1 cellular context compared by ENCODE assay signal in the genomic region with DNA sequence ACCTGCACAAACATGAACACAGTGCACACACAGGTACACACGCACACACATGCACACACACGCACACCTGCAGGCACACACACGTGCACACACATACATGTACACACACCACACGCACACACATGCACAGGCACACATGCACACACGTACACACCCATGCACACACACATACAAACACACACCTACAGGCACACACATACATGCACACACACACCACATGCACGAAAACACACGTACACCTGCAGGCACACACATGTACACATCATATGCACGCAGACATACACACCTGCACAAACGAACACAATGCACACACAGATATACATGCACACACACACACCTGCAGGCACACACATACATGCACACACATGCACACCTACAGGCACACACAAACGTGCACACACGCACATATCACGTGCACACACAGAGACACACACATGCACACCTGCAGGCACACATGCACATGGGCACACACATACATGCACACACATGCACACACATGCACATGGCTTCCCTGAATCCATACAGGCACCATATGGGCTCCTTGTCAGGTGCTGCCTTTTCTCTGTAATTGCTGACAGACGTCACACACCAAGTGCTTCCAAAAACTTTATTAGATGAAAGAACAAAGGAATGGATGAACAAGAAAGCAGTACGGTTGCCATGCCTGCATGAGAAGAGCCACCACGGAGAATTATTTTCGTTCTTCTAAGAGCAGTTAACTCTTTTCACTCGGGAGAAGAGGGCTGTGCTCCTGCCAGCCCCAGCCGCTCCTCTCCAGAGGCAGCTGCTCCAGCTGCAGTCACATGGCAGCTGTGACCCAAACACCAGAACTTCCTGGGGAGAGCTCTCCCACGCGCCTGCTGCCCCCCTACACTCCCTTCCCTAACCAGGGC.
TF ChIP-seq lines count a peak whose summit lies in the region.

No MANE protein-coding gene starts in this region.

TF ChIP-seq in H1, 55 proteins besides CTCF, POLR2A, EP300 and RAD21:
- TF ChIP-seq PHF8 (conservative IDR thresholded peaks at IDR 0.05; ENCODE audit: low read depth, low read length) (no peak), SIN3A (conservative IDR thresholded peaks at IDR 0.05 in 1 of 2, IDR thresholded peaks at IDR 0.05 in 1 of 2; ENCODE audit: low read depth in 1 of 2, low read length in 2 of 2) (no peak), GTF2F1 (IDR thresholded peaks at IDR 0.05; ENCODE audit: borderline replicate concordance, low read depth, low read length) (no peak), ATF3 (IDR thresholded peaks at IDR 0.05; ENCODE audit: insufficient read depth, low read depth, low read length) (no peak), HDAC6 (IDR thresholded peaks at IDR 0.05; ENCODE audit: low read depth, low read length) (no peak), CHD1 (IDR thresholded peaks at IDR 0.05; ENCODE audit: low read depth, low read length) (no peak), TAF1 (IDR thresholded peaks at IDR 0.05; ENCODE audit: low read depth, low read length) (no peak), SIRT6 (IDR thresholded peaks at IDR 0.05; ENCODE audit: low read length) (no peak), KDM1A (IDR thresholded peaks at IDR 0.05; ENCODE audit: borderline replicate concordance, low read length) (no peak), GABPA (IDR thresholded peaks at IDR 0.05; ENCODE audit: borderline replicate concordance, insufficient read depth, low read length) (no peak)
